In genomic region chr16:1159973-1160772, GRCh38 we compare ENCODE assay signal across 10 cellular contexts. TPM values are rescaled to one million over a fixed set of nuclear protein-coding genes. Genes with fewer than 3 reads are reported as not detected.
DNase-seq lines count a peak whose midpoint lies in the region; ATAC-seq and TF ChIP-seq lines count a peak whose summit lies in the region.
"Had no signal": no experiment of that assay in that cellular context is flagged by ENCODE, and none has a peak within 500 bp of the region (broad histone marks: within the 10 kb centered on the region; RNA-seq: fewer than 3 reads in every experiment).

No MANE protein-coding gene starts in this region.

- intact Hi-C loops in gastrocnemius medialis (cut with DNase I; ENCODE audit: low total_unique reads) = no loop called here
- intact Hi-C loops in activated T-helper 2 cell treated with anti-CD3 and anti-CD28 coated beads, Interferon-gamma antibody, Interleukin-2, Interleukin-4, amounts not matched to agents 10 μg/mL and 5 μg/mL and 100 μg/mL, durations not matched to agents 14 hours and 24 hours and 36 hours (cut with micrococcal nuclease) = no loop called here

- CTCF ChIA-PET in T-cell (lab: Charles Lee) = no interaction called here

- H3K4me3 Mint-ChIP-seq in T-cell = no peak overlapping the region
- H3K4me3 Mint-ChIP-seq in activated T-helper 2 cell treated with anti-CD3 and anti-CD28 coated beads, Interferon-gamma antibody, Interleukin-2, Interleukin-4, amounts not matched to agents 10 μg/mL and 5 μg/mL and 100 μg/mL, durations not matched to agents 14 hours and 24 hours and 36 hours (ENCODE audit: low read depth) = no peak overlapping the region
- H3K4me3 Mint-ChIP-seq: activated T-cell treated with anti-CD3 and anti-CD28 coated beads, Interleukin-2, amount 50 U/mL, for 24 hours had no signal

- no peaks in the 10 kb centered on the region for H3K9me3 ChIP-seq in gastrocnemius medialis

- H3K27ac ChIP-seq in gastrocnemius medialis = peak overlapping the region; percentile 45 to 77 (median 58)

- in situ Hi-C loops in gastrocnemius medialis (cut with MboI; ENCODE audit: low sequenced_read_pairs in 4 of 4) = no loop called here

- H3K4me1 ChIP-seq in gastrocnemius medialis = peaks cover 4 to 14% of the 10 kb centered on the region in 2 donors

- peaks cover 0 to 33% of the 10 kb centered on the region in 2 donors for H3K27me3 Mint-ChIP-seq in T-cell
- peaks cover 5% of the 10 kb centered on the region for H3K27me3 Mint-ChIP-seq in activated T-helper 2 cell treated with anti-CD3 and anti-CD28 coated beads, Interferon-gamma antibody, Interleukin-2, Interleukin-4, amounts not matched to agents 10 μg/mL and 5 μg/mL and 100 μg/mL, durations not matched to agents 14 hours and 24 hours and 36 hours (ENCODE audit: low read depth)

- peak; percentile 11 for DNase-seq in LNCaP clone FGC (ENCODE audit: low read depth)
- DNase-seq in amniotic epithelial cell (ENCODE audit: low read depth) = peak; percentile 51
- peak; percentile 6 to 20 for DNase-seq in hippocampal formation (lab: John Stamatoyannopoulos, UW)
- peak; percentile 8 to 46 for DNase-seq in gastrocnemius medialis
- DNase-seq in T-cell = no peak
- no peak for DNase-seq in activated T-helper 2 cell treated with anti-CD3 and anti-CD28 coated beads, Interferon-gamma antibody, Interleukin-2, Interleukin-4, amounts not matched to agents 10 μg/mL and 5 μg/mL and 100 μg/mL, durations not matched to agents 14 hours and 24 hours and 36 hours (ENCODE audit: low spot score)
- DNase-seq in activated CD8-positive, alpha-beta memory T cell treated with anti-CD3 and anti-CD28 coated beads, Interleukin-2, amount 50 U/mL, for 4 hours = no peak
- DNase-seq: activated T-cell treated with anti-CD3 and anti-CD28 coated beads, Interleukin-2, amount 50 U/mL, for 24 hours; NCI-H1048 had no signal

- ATAC-seq in gastrocnemius medialis = peak; percentile 20 to 65
- ATAC-seq in T-cell (replicated peaks in 1 of 4) = no peak
- ATAC-seq in HG03342 (IDR thresholded peaks at IDR 0.05; ENCODE audit: unreplicated experiment) = no peak

- H3K4me3 ChIP-seq in LNCaP clone FGC (ENCODE audit: low read depth, low read length) (no peak overlapping the region), gastrocnemius medialis (no peak overlapping the region)

- H3K4me1 Mint-ChIP-seq in T-cell = no peaks in the 10 kb centered on the region
- no peaks in the 10 kb centered on the region for H3K4me1 Mint-ChIP-seq in activated T-helper 2 cell treated with anti-CD3 and anti-CD28 coated beads, Interferon-gamma antibody, Interleukin-2, Interleukin-4, amounts not matched to agents 10 μg/mL and 5 μg/mL and 100 μg/mL, durations not matched to agents 14 hours and 24 hours and 36 hours (ENCODE audit: low read depth)

- H3K36me3 ChIP-seq in gastrocnemius medialis = no peaks in the 10 kb centered on the region

- H3K36me3 Mint-ChIP-seq in T-cell = no peaks in the 10 kb centered on the region
- H3K36me3 Mint-ChIP-seq in activated T-helper 2 cell treated with anti-CD3 and anti-CD28 coated beads, Interferon-gamma antibody, Interleukin-2, Interleukin-4, amounts not matched to agents 10 μg/mL and 5 μg/mL and 100 μg/mL, durations not matched to agents 14 hours and 24 hours and 36 hours (ENCODE audit: low read depth) = no peaks in the 10 kb centered on the region

- TF ChIP-seq CTCF in LNCaP clone FGC (IDR thresholded peaks at IDR 0.05; ENCODE audit: control insufficient read depth, extremely low read depth, insufficient read depth) (no peak), gastrocnemius medialis (IDR thresholded peaks at IDR 0.05 in 4 of 5, conservative IDR thresholded peaks at IDR 0.05 in 1 of 5) (no peak)

- no peak for TF ChIP-seq POLR2A in gastrocnemius medialis (IDR thresholded peaks at IDR 0.05)

- POLR2A ChIA-PET in T-cell (lab: Charles Lee) = no interaction called here

- H3K27ac Mint-ChIP-seq in T-cell = no peak overlapping the region
- no peak overlapping the region for H3K27ac Mint-ChIP-seq in activated T-helper 2 cell treated with anti-CD3 and anti-CD28 coated beads, Interferon-gamma antibody, Interleukin-2, Interleukin-4, amounts not matched to agents 10 μg/mL and 5 μg/mL and 100 μg/mL, durations not matched to agents 14 hours and 24 hours and 36 hours
- H3K27ac Mint-ChIP-seq: activated T-cell treated with anti-CD3 and anti-CD28 coated beads, Interleukin-2, amount 50 U/mL, for 24 hours had no signal

- no peaks in the 10 kb centered on the region for H3K9me3 Mint-ChIP-seq in T-cell
- H3K9me3 Mint-ChIP-seq in activated T-helper 2 cell treated with anti-CD3 and anti-CD28 coated beads, Interferon-gamma antibody, Interleukin-2, Interleukin-4, amounts not matched to agents 10 μg/mL and 5 μg/mL and 100 μg/mL, durations not matched to agents 14 hours and 24 hours and 36 hours = no peaks in the 10 kb centered on the region
- H3K9me3 Mint-ChIP-seq: activated T-cell treated with anti-CD3 and anti-CD28 coated beads, Interleukin-2, amount 50 U/mL, for 24 hours had no signal

- peaks cover 48 to 89% (median 81%) of the 10 kb centered on the region in 3 donors for H3K27me3 ChIP-seq in gastrocnemius medialis

RNA-seq across cellular contexts. Expression of gene CACNA1H, which starts 7.3 kb away (rescaled TPM):
- total RNA-seq in gastrocnemius medialis (10 to 100 TPM in 1 of 4 donors, 1 to 10 TPM in 3; 3.7 to 12.8 (median 4.5) TPM), T-cell (1 to 10 TPM; 3.4 to 8.2 (median 4.8) TPM)
- total RNA-seq in activated T-helper 2 cell treated with anti-CD3 and anti-CD28 coated beads, Interferon-gamma antibody, Interleukin-2, Interleukin-4, amounts not matched to agents 10 μg/mL and 5 μg/mL and 100 μg/mL, durations not matched to agents 14 hours and 24 hours and 36 hours = 0.09 TPM in 2 replicates

Comparison
In these comparisons a context has a peak if more than half of its experiments do, and no peak if none do; other contexts are left out.
1. DNase-seq: peak in LNCaP clone FGC (single experiment), amniotic epithelial cell (single experiment), hippocampal formation (2 of 2) and gastrocnemius medialis (2 of 2); none in T-cell (0 of 34), activated T-helper 2 cell treated with anti-CD3 and anti-CD28 coated beads, Interferon-gamma antibody, Interleukin-2, Interleukin-4, amounts not matched to agents 10 μg/mL and 5 μg/mL and 100 μg/mL, durations not matched to agents 14 hours and 24 hours and 36 hours (single experiment) and activated CD8-positive, alpha-beta memory T cell treated with anti-CD3 and anti-CD28 coated beads, Interleukin-2, amount 50 U/mL, for 4 hours (single experiment).
2. ATAC-seq: peak in gastrocnemius medialis (2 of 2); none in T-cell (0 of 4) and HG03342 (single experiment).